In the genomic region with DNA sequence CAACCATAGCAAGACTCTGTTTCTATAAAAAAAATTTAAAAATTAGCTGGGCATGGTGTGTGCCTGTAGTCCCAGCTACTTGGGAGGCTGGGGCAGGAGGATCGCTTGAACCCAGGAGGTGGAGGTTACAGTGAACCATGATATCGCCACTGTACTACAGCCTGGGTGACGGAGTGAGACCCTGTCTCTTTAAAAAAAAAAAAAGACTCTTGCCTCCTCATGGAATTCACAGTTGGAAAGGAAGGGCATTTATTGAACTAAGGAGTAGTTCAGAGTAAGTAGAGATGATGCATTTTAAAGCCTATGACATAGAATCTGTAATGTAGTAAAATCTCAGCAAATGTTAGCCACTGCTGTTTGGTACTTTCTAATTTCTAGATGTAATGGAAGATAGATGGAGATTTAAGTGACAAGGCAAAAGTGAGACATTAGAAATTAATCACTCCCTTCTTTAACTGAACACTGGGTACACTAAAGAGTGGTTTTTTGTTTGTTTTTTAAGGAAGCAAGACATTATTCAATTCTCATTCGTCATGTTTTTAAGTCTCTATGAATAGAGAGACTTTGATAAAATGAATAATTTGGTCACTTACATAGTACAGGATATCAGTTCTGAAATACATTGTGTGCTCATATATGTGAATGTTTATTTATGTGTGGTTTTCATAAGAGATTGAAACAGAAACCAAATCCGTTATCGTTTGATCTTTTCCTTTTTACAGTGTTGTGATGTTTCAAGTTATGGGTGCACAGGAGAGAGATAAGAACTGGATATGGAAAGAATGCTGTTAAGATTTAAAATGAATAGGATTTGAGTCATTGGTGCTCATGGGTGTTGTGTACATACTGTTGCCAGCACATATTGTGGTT, we compare ENCODE assay signal across 1 cellular context.
TF ChIP-seq lines count a peak whose summit lies in the region.

No MANE protein-coding gene starts in this region.

TF ChIP-seq in GM12878, 131 proteins besides CTCF, POLR2A, EP300 and RAD21 (continued from another document):
- TF ChIP-seq RELB (IDR thresholded peaks at IDR 0.05; ENCODE audit: low read depth) (0 out of 2 replicates have a peak, but pooled peaks have one; percentile 25), RUNX3 (IDR thresholded peaks at IDR 0.05; ENCODE audit: low read length) (peak; percentile 57), KDM1A (IDR thresholded peaks at IDR 0.05; ENCODE audit: borderline replicate concordance) (no peak), IKZF1 (conservative IDR thresholded peaks at IDR 0.05) (no peak), NBN (IDR thresholded peaks at IDR 0.05) (no peak), IKZF2 (IDR thresholded peaks at IDR 0.05) (peak in 1 of 2 experiments; percentile 19; a peak in 1 of 4 replicates), MEF2B (IDR thresholded peaks at IDR 0.05; ENCODE audit: partially characterized antibody, poor library complexity, severe bottlenecking) (no peak), ATF7 (IDR thresholded peaks at IDR 0.05; ENCODE audit: low read depth) (peak; percentile 39; the same call in 1 of the 2 replicates)
